Comparison of ENCODE assay signal across 8 cellular contexts in genomic region chr9:68706579-68707201, GRCh38. TPM values are rescaled to one million over a fixed set of nuclear protein-coding genes. Genes with fewer than 3 reads are reported as not detected.
DNase-seq lines count a peak whose midpoint lies in the region; ATAC-seq and TF ChIP-seq lines count a peak whose summit lies in the region.
"Had no signal": no experiment of that assay in that cellular context is flagged by ENCODE, and none has a peak within 500 bp of the region (broad histone marks: within the 10 kb centered on the region; RNA-seq: fewer than 3 reads in every experiment).

No MANE protein-coding gene starts in this region.

- H3K36me3 ChIP-seq in muscle layer of colon (ENCODE audit: insufficient read depth, low read length), result no peaks in the 10 kb centered on the region
- no peaks in the 10 kb centered on the region for H3K36me3 ChIP-seq in PC-9 (ENCODE audit: low read depth)

- peaks cover 13% of the 10 kb centered on the region for H3K4me1 Mint-ChIP-seq in activated CD8-positive, alpha-beta T cell treated with anti-CD3 and anti-CD28 coated beads, Interleukin-2, amount 10 ng/mL, durations not matched to agents 7 days and 5 days (ENCODE audit: low read depth)

- intact Hi-C loops in PC-9 (cut with micrococcal nuclease; ENCODE audit: unreplicated experiment), result no loop called here

- H3K27ac ChIP-seq in muscle layer of colon (ENCODE audit: low read depth, low read length), result no peak overlapping the region
- no peak overlapping the region for H3K27ac ChIP-seq in PC-9

- BruUV-seq in PC-9 (replicated peaks; lab: Mats Ljungman, UMichigan), result no TSS peak

- H3K9me3 Mint-ChIP-seq in activated CD8-positive, alpha-beta T cell treated with anti-CD3 and anti-CD28 coated beads, Interleukin-2, amount 10 ng/mL, durations not matched to agents 7 days and 5 days (ENCODE audit: insufficient read depth), result no peaks in the 10 kb centered on the region

- H3K27me3 ChIP-seq in muscle layer of colon (ENCODE audit: control insufficient read depth in 1 of 2, insufficient read depth in 2 of 2, low read length in 2 of 2) (no peaks in the 10 kb centered on the region), PC-9 (ENCODE audit: insufficient read depth, low read depth) (peaks cover 42% of the 10 kb centered on the region)

- H3K4me2 ChIP-seq in PC-9, result no peak overlapping the region

- no peaks in the 10 kb centered on the region for H3K36me3 Mint-ChIP-seq in activated CD8-positive, alpha-beta T cell treated with anti-CD3 and anti-CD28 coated beads, Interleukin-2, amount 10 ng/mL, durations not matched to agents 7 days and 5 days (ENCODE audit: low read depth)

- H3K9me2 ChIP-seq in PC-9 (ENCODE audit: insufficient read depth), result no peaks in the 10 kb centered on the region

- H3K4me3 ChIP-seq in muscle layer of colon (ENCODE audit: low read depth in 1 of 2, low read length in 2 of 2), result peak overlapping the region in 1 of 2 donors; percentile 65
- no peak overlapping the region for H3K4me3 ChIP-seq in PC-9

- CTCF ChIA-PET in activated CD8-positive, alpha-beta T cell treated with anti-CD3 and anti-CD28 coated beads, Interleukin-2, amount 10 ng/mL, durations not matched to agents 7 days and 5 days (lab: Charles Lee), result no interaction called here
- CTCF ChIA-PET in PC-9 (lab: Charles Lee), result no interaction called here

- no peaks in the 10 kb centered on the region for H4K20me1 ChIP-seq in PC-9 (ENCODE audit: insufficient read depth)

- peak overlapping the region; percentile 78 for H3K4me3 Mint-ChIP-seq in activated CD8-positive, alpha-beta T cell treated with anti-CD3 and anti-CD28 coated beads, Interleukin-2, amount 10 ng/mL, durations not matched to agents 7 days and 5 days

- H3K9ac ChIP-seq in muscle layer of colon (ENCODE audit: low read length), result peak overlapping the region; percentile 42

- H3K4me1 ChIP-seq in muscle layer of colon (ENCODE audit: insufficient read depth, low read length) (peaks cover 14% of the 10 kb centered on the region), PC-9 (replicated peaks; ENCODE audit: insufficient read depth) (no peaks in the 10 kb centered on the region)

- no peaks in the 10 kb centered on the region for H3K9me3 ChIP-seq in muscle layer of colon (ENCODE audit: low read length)
- H3K9me3 ChIP-seq in PC-9 (ENCODE audit: insufficient read depth, low read depth), result no peaks in the 10 kb centered on the region

- no peaks in the 10 kb centered on the region for H3K79me2 ChIP-seq in PC-9 (ENCODE audit: low read depth)

- H2AFZ ChIP-seq in PC-9, result no peak overlapping the region

- POLR2A ChIA-PET in activated CD8-positive, alpha-beta T cell treated with anti-CD3 and anti-CD28 coated beads, Interleukin-2, amount 10 ng/mL, durations not matched to agents 7 days and 5 days (lab: Charles Lee), result no interaction called here
- POLR2A ChIA-PET in PC-9 (lab: Charles Lee; ENCODE audit: unreplicated experiment), result no interaction called here

- H3F3A ChIP-seq in PC-9 (ENCODE audit: insufficient read depth, low read depth), result no peaks in the 10 kb centered on the region

- peaks cover 61% of the 10 kb centered on the region for H3K27me3 Mint-ChIP-seq in activated CD8-positive, alpha-beta T cell treated with anti-CD3 and anti-CD28 coated beads, Interleukin-2, amount 10 ng/mL, durations not matched to agents 7 days and 5 days (ENCODE audit: low read depth)

- no peak for DNase-seq in activated CD8-positive, alpha-beta T cell treated with anti-CD3 and anti-CD28 coated beads, Interleukin-2, amount 10 ng/mL, durations not matched to agents 7 days and 5 days
- DNase-seq in H4 (ENCODE audit: low spot score), result no peak
- DNase-seq in PC-9, result no peak
- no peak for DNase-seq in hippocampal formation (lab: John Stamatoyannopoulos, UW)

- H3K27ac Mint-ChIP-seq in activated CD8-positive, alpha-beta T cell treated with anti-CD3 and anti-CD28 coated beads, Interleukin-2, amount 10 ng/mL, durations not matched to agents 7 days and 5 days, result no peak overlapping the region

- ATAC-seq in GM18907 (IDR thresholded peaks at IDR 0.05; ENCODE audit: unreplicated experiment) (peak; percentile 56), HG02642 (IDR thresholded peaks at IDR 0.05; ENCODE audit: poor library complexity, unreplicated experiment) (peak; percentile 36)
- ATAC-seq in activated CD8-positive, alpha-beta T cell treated with anti-CD3 and anti-CD28 coated beads, Interleukin-2, amount 10 ng/mL, durations not matched to agents 7 days and 5 days, result no peak
- ATAC-seq: Panc1 had no signal

- TF ChIP-seq CTCF in PC-9 (conservative IDR thresholded peaks at IDR 0.05), result no peak

RNA-seq across cellular contexts. Expression of gene PIP5K1B, which starts 1.6 kb away (rescaled TPM):
- total RNA-seq in activated CD8-positive, alpha-beta T cell treated with anti-CD3 and anti-CD28 coated beads, Interleukin-2, amount 10 ng/mL, durations not matched to agents 7 days and 5 days, result under 1 TPM; 0.13 to 0.16 TPM
- 0.72 TPM in 1 of 2 replicates, not detected in the other for total RNA-seq in H4 (2014; rRNA removed; shearing (Covaris generic))
- total RNA-seq in PC-9 (2021), result not detected in 2 replicates
